In genomic region chr16:27174007-27174406, GRCh38 we compare ENCODE assay signal across 8 cellular contexts. TPM values are rescaled to one million over a fixed set of nuclear protein-coding genes. Genes with fewer than 3 reads are reported as not detected.
DNase-seq lines count a peak whose midpoint lies in the region; ATAC-seq and TF ChIP-seq lines count a peak whose summit lies in the region.

No MANE protein-coding gene starts in this region.

- DNase-seq in MM.1S: peak; percentile 53
- DNase-seq in T-helper 2 cell treated with Interferon-gamma antibody and Interleukin-4, amounts not matched to agents 5 μg/mL and 100 μg/mL, for 36 hours (ENCODE audit: low spot score): peak; percentile 55
- DNase-seq in activated naive CD4-positive, alpha-beta T cell treated with anti-CD3 and anti-CD28 coated beads, Interleukin-2, amount 50 U/mL, for 72 hours (ENCODE audit: low spot score in 2 of 2): peak; percentile 25 to 68
- peak; percentile 60 for DNase-seq in stimulated activated CD8-positive, alpha-beta memory T cell treated with anti-CD3 and anti-CD28 coated beads, Interleukin-4, amount 100 ng/mL, for 48 hours
- DNase-seq in GM23248: no peak
- no peak for DNase-seq in HT-29 (ENCODE audit: low spot score)
- DNase-seq in chondrocyte (ENCODE audit: low spot score): no peak

- no peaks in the 10 kb centered on the region for H3K27me3 ChIP-seq in MM.1S (replicated peaks; ENCODE audit: insufficient read depth, low read length)
- H3K27me3 ChIP-seq in GM23248 (replicated peaks; ENCODE audit: insufficient read depth): no peaks in the 10 kb centered on the region

- H3K9me2 ChIP-seq in MM.1S (replicated peaks; ENCODE audit: insufficient read depth, low read length) (no peaks in the 10 kb centered on the region), GM23248 (ENCODE audit: insufficient read depth) (no peaks in the 10 kb centered on the region)

- no peak for TF ChIP-seq CTCF in MM.1S (IDR thresholded peaks at IDR 0.05; ENCODE audit: low read length)
- no peak for TF ChIP-seq CTCF in chondrocyte (IDR thresholded peaks at IDR 0.05)

- H3F3A ChIP-seq in MM.1S (ENCODE audit: insufficient read depth, low read length) (peaks cover 9% of the 10 kb centered on the region), GM23248 (ENCODE audit: insufficient read depth) (peaks cover 28% of the 10 kb centered on the region)

- H3K4me3 Mint-ChIP-seq in T-helper 2 cell treated with Interferon-gamma antibody and Interleukin-4, amounts not matched to agents 5 μg/mL and 100 μg/mL, for 36 hours: peak overlapping the region; percentile 77
- no peak overlapping the region for H3K4me3 Mint-ChIP-seq in chondrocyte (ENCODE audit: unreplicated experiment)

- H3K79me2 ChIP-seq in MM.1S (ENCODE audit: low read length) (no peaks in the 10 kb centered on the region), GM23248 (ENCODE audit: insufficient read depth) (no peaks in the 10 kb centered on the region)

- WGBS in GM23248 (ENCODE audit: low coverage in 1 of 2, low lambda C conversion rate in 2 of 2, missing lambda C conversion rate in 2 of 2), 2 experiments: 83 to 91% methylated on average over 8 of the region's 8 CpGs

- H3K27me3 Mint-ChIP-seq in T-helper 2 cell treated with Interferon-gamma antibody and Interleukin-4, amounts not matched to agents 5 μg/mL and 100 μg/mL, for 36 hours (ENCODE audit: low read depth): no peaks in the 10 kb centered on the region
- H3K27me3 Mint-ChIP-seq in chondrocyte (ENCODE audit: low read depth): no peaks in the 10 kb centered on the region

- no peaks in the 10 kb centered on the region for H4K20me1 ChIP-seq in MM.1S (ENCODE audit: insufficient read depth, low read length)
- no peaks in the 10 kb centered on the region for H4K20me1 ChIP-seq in GM23248 (ENCODE audit: insufficient read depth)

- H3K9me3 Mint-ChIP-seq in T-helper 2 cell treated with Interferon-gamma antibody and Interleukin-4, amounts not matched to agents 5 μg/mL and 100 μg/mL, for 36 hours: peaks cover 14% of the 10 kb centered on the region
- peaks cover 0 to 14% of the 10 kb centered on the region in 2 donors for H3K9me3 Mint-ChIP-seq in activated naive CD4-positive, alpha-beta T cell treated with anti-CD3 and anti-CD28 coated beads, Interleukin-2, amount 50 U/mL, for 72 hours
- peaks cover 8% of the 10 kb centered on the region for H3K9me3 Mint-ChIP-seq in chondrocyte (ENCODE audit: low read depth)

- H3K4me3 ChIP-seq in MM.1S (ENCODE audit: low read length) (no peak overlapping the region), GM23248 (no peak overlapping the region)

- H3K9me3 ChIP-seq in MM.1S (replicated peaks; ENCODE audit: insufficient read depth, low read length) (no peaks in the 10 kb centered on the region), GM23248 (ENCODE audit: low read depth) (no peaks in the 10 kb centered on the region)

- ATAC-seq in activated naive CD4-positive, alpha-beta T cell treated with anti-CD3 and anti-CD28 coated beads, Interleukin-2, amount 50 U/mL, for 72 hours: peak in 1 of 2 donors; percentile 41
- no peak for ATAC-seq in HG03175 (IDR thresholded peaks at IDR 0.05; ENCODE audit: unreplicated experiment)

- in situ Hi-C loops in GM23248 (cut with MboI): no loop called here

- peaks cover 16% of the 10 kb centered on the region for H3K4me1 ChIP-seq in MM.1S (ENCODE audit: low read length)
- peaks cover 35% of the 10 kb centered on the region for H3K4me1 ChIP-seq in GM23248 (ENCODE audit: insufficient read depth)

- H3K27ac Mint-ChIP-seq in T-helper 2 cell treated with Interferon-gamma antibody and Interleukin-4, amounts not matched to agents 5 μg/mL and 100 μg/mL, for 36 hours: peak overlapping the region; percentile 90
- peak overlapping the region in 1 of 2 donors; percentile 56 for H3K27ac Mint-ChIP-seq in activated naive CD4-positive, alpha-beta T cell treated with anti-CD3 and anti-CD28 coated beads, Interleukin-2, amount 50 U/mL, for 72 hours
- no peak overlapping the region for H3K27ac Mint-ChIP-seq in chondrocyte (ENCODE audit: unreplicated experiment)

- no peak overlapping the region for H3K9ac ChIP-seq in MM.1S (ENCODE audit: low read length)
- no peak overlapping the region for H3K9ac ChIP-seq in GM23248

- peaks cover 10% of the 10 kb centered on the region for H3K36me3 Mint-ChIP-seq in T-helper 2 cell treated with Interferon-gamma antibody and Interleukin-4, amounts not matched to agents 5 μg/mL and 100 μg/mL, for 36 hours (ENCODE audit: low read depth)
- H3K36me3 Mint-ChIP-seq in activated naive CD4-positive, alpha-beta T cell treated with anti-CD3 and anti-CD28 coated beads, Interleukin-2, amount 50 U/mL, for 72 hours: peaks cover 0 to 17% of the 10 kb centered on the region in 2 donors
- no peaks in the 10 kb centered on the region for H3K36me3 Mint-ChIP-seq in chondrocyte (ENCODE audit: low read depth)

- H2AFZ ChIP-seq in MM.1S (ENCODE audit: low read length): no peak overlapping the region
- no peak overlapping the region for H2AFZ ChIP-seq in GM23248

- H3K36me3 ChIP-seq in MM.1S (replicated peaks; ENCODE audit: insufficient read depth, low read length) (no peaks in the 10 kb centered on the region), GM23248 (ENCODE audit: low read depth) (no peaks in the 10 kb centered on the region)

- peaks cover 66% of the 10 kb centered on the region for H3K4me1 Mint-ChIP-seq in T-helper 2 cell treated with Interferon-gamma antibody and Interleukin-4, amounts not matched to agents 5 μg/mL and 100 μg/mL, for 36 hours (ENCODE audit: low read depth)
- peaks cover 12% of the 10 kb centered on the region for H3K4me1 Mint-ChIP-seq in chondrocyte (ENCODE audit: low read depth)

- H3K4me2 ChIP-seq in MM.1S (ENCODE audit: low read depth, low read length) (no peak overlapping the region), GM23248 (ENCODE audit: unreplicated experiment) (no peak overlapping the region)

- H3K27ac ChIP-seq in MM.1S (ENCODE audit: low read length) (peak overlapping the region; percentile 24; the same call in 1 of the 2 replicates), GM23248 (no peak overlapping the region)

RNA-seq across cellular contexts. Expression of gene KDM8, which starts 29.3 kb away (rescaled TPM):
- 10 to 100 TPM in 1 of 2 donors, 1 to 10 TPM in 1; 9.2 to 10.8 TPM for total RNA-seq in activated naive CD4-positive, alpha-beta T cell treated with anti-CD3 and anti-CD28 coated beads, Interleukin-2, amount 50 U/mL, for 72 hours
- total RNA-seq in GM23248 (2014; rRNA removed; shearing (Covaris generic)): 1.8 and 2.5 TPM in 2 replicates
- polyA plus RNA-seq in GM23248 (2016; fragmentation: Nextera tagmentation; extraction: Ambion mirVana): 2.2 and 3.5 TPM in 2 replicates
- 3.9 and 6.0 TPM in 2 replicates for total RNA-seq in HT-29 (2014; rRNA removed; shearing (Covaris generic))
- total RNA-seq in chondrocyte: 4.4 to 9.3 TPM (median 5.6 TPM) in 3 replicates

Comparison
In these comparisons a context has a peak if more than half of its experiments do, and no peak if none do; other contexts are left out.
1. DNase-seq: peak in MM.1S (single experiment), T-helper 2 cell treated with Interferon-gamma antibody and Interleukin-4, amounts not matched to agents 5 μg/mL and 100 μg/mL, for 36 hours (single experiment), activated naive CD4-positive, alpha-beta T cell treated with anti-CD3 and anti-CD28 coated beads, Interleukin-2, amount 50 U/mL, for 72 hours (2 of 2) and stimulated activated CD8-positive, alpha-beta memory T cell treated with anti-CD3 and anti-CD28 coated beads, Interleukin-4, amount 100 ng/mL, for 48 hours (single experiment); none in GM23248 (single experiment), HT-29 (single experiment) and chondrocyte (single experiment).